ENCODE assay signal across 31 cellular contexts in the genomic region with DNA sequence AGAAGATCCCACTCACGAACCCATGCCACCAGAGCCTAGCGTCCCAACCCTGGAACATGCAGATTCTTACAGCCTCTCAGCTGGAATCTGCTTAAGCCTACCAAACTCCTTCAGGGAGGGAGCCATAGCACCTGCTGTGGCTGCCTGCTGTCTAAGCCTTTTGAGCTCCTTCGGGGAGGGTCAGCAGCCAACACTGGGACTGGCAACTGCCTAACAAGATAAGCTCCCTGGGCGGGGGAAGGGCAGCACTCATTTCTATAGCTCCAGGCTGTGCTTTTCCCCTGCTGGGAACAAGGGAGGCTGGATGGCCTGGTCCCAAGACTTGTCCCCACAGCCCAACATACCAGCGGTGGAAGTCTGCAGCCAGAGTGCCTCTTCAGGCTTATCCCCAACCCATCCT.
"Had no signal": no experiment of that assay in that cellular context is flagged by ENCODE, and none has a peak within 500 bp of the region (broad histone marks: within the 10 kb centered on the region; RNA-seq: fewer than 3 reads in every experiment).

No MANE protein-coding gene starts in this region.

- H3K4me3 ChIP-seq: PC-9 had no signal

- H3K27ac ChIP-seq: PC-9, RWPE1 had no signal

- H2AFZ ChIP-seq: PC-9 had no signal

- FAIRE-seq: bronchial epithelial cell, RCC 7860 had no signal

- DNase-seq: activated CD4-positive, alpha-beta T cell treated with anti-CD3 and anti-CD28 coated beads for 36 hours; activated CD4-positive, alpha-beta T cell treated with anti-CD3 and anti-CD28 coated beads, Interleukin-2, amount 10 ng/mL, durations not matched to agents 7 days and 5 days; activated CD4-positive, alpha-beta T cell treated with anti-CD3 and anti-CD28 coated beads, Interleukin-2, amount 50 U/mL, for 48 hours; activated CD8-positive, alpha-beta T cell treated with anti-CD3 and anti-CD28 coated beads, Interleukin-2, amount 10 ng/mL, durations not matched to agents 7 days and 5 days; activated effector memory CD4-positive, alpha-beta T cell treated with Interleukin-2 at 50 U/mL for 16 hours; activated naive CD4-positive, alpha-beta T cell treated with anti-CD3 and anti-CD28 coated beads, Interleukin-2, amount 10 ng/mL, durations not matched to agents 7 days and 5 days; activated naive CD8-positive, alpha-beta T cell treated with anti-CD3 and anti-CD28 coated beads, Interleukin-2, amount 50 U/mL, for 24 hours; activated T-cell treated with anti-CD3 and anti-CD28 coated beads, Interleukin-2, amount 50 U/mL, for 24 hours; anterior cingulate cortex; caudate nucleus; cerebellar nuclear complex; Karpas-422; KBM-7; NCI-H1105; NCI-H1417 treated with DMSO at 0.1 percent for 48 hours; NCI-H187 treated with DMSO at 0.1 percent for 48 hours; NCI-H2081; NCI-H345; NCI-H526 treated with DMSO at 0.1 percent for 48 hours; NCI-H774; PC-9; SIG-M5; SW 1271; T-helper 1 cell; T-helper 2 cell; T-helper 9 cell had no signal

- ATAC-seq: activated CD4-positive, alpha-beta T cell treated with anti-CD3 and anti-CD28 coated beads for 36 hours; activated CD4-positive, CD25-positive, alpha-beta regulatory T cell treated with anti-CD3 and anti-CD28 coated beads, Interleukin-2, amount 50 U/mL, for 24 hours; activated CD8-positive, alpha-beta T cell treated with anti-CD3 and anti-CD28 coated beads, Interleukin-2, amount 10 ng/mL, durations not matched to agents 7 days and 5 days; activated naive CD8-positive, alpha-beta T cell treated with anti-CD3 and anti-CD28 coated beads, Interleukin-2, amount 50 U/mL, for 24 hours; Right ventricle myocardium inferior had no signal
